22 cellular contexts compared by ENCODE assay signal in the genomic region with DNA sequence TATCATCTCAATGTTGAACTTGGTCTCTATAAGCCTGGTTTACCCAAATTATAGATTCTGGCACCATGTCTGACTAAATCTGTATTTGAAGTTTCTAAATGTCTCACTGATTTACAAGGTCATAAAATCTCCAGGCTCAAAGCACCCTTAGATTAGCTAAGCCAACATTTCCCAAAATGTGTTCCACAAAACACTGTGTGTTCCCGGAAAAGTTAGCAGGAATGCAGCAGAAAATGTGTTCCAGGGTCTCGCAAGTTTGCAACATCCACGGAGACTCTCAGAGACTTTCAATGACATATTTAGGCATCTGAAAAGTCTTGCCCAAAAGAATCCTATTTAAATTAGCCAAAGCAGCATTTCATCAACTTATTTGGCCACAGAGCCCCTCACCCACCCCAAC.
A peak's percentile ranks its signal among the peaks of the same experiment; 100 is the strongest.
DNase-seq lines count a peak whose midpoint lies in the region; ATAC-seq, FAIRE-seq and TF ChIP-seq lines count a peak whose summit lies in the region.
"Had no signal": no experiment of that assay in that cellular context is flagged by ENCODE, and none has a peak within 500 bp of the region (broad histone marks: within the 10 kb centered on the region; RNA-seq: fewer than 3 reads in every experiment).

No MANE protein-coding gene starts in this region.

- no peak overlapping the region for H4K5ac ChIP-seq in mesendoderm (ENCODE audit: low read length)

- FAIRE-seq in HepG2 (lab: Jason Lieb, UNC): no peak
- FAIRE-seq: islet of Langerhans, TTC549 had no signal

- no peaks in the 10 kb centered on the region for H3K9me3 ChIP-seq in liver (ENCODE audit: control insufficient read depth in 4 of 4, low read length in 3 of 4)
- no peaks in the 10 kb centered on the region for H3K9me3 ChIP-seq in HepG2 (ENCODE audit: low read length)
- H3K9me3 ChIP-seq in smooth muscle cell (replicated peaks; ENCODE audit: low read depth): no peaks in the 10 kb centered on the region

- peak overlapping the region; percentile 80 for H3K18ac ChIP-seq in mesendoderm (ENCODE audit: low read length)

- CTCF ChIA-PET in HepG2 (lab: Yijun Ruan, JAX; ENCODE audit: low intra/inter-chr PET ratio, low total read pairs): no interaction called here

- H4K8ac ChIP-seq in mesendoderm (ENCODE audit: low read depth, low read length): no peak overlapping the region

- H4K20me1 ChIP-seq in HepG2 (ENCODE audit: insufficient read depth, low read length): no peaks in the 10 kb centered on the region
- H4K20me1 ChIP-seq in smooth muscle cell (ENCODE audit: low read depth): no peaks in the 10 kb centered on the region

- H2BK5ac ChIP-seq in mesendoderm (ENCODE audit: low read length): no peak overlapping the region

- H3K27ac ChIP-seq in liver (ENCODE audit: low read depth in 1 of 2, low read length in 2 of 2): peak overlapping the region; percentile 28 to 63
- no peak overlapping the region for H3K27ac ChIP-seq in HepG2 (ENCODE audit: extremely low read length, insufficient read depth, low read length)
- no peak overlapping the region for H3K27ac ChIP-seq in mesendoderm (ENCODE audit: low read depth, low read length)
- no peak overlapping the region for H3K27ac ChIP-seq in smooth muscle cell (ENCODE audit: low read depth)
- H3K27ac ChIP-seq: neural progenitor cell had no signal

- no peak overlapping the region for H2AK5ac ChIP-seq in mesendoderm (ENCODE audit: low read length)

- no peak for TF ChIP-seq POLR2A in HepG2 (IDR thresholded peaks at IDR 0.05; ENCODE audit: insufficient read depth in 1 of 2, low read depth in 2 of 2, low read length in 2 of 2)

- H2BK15ac ChIP-seq in mesendoderm (replicated peaks; ENCODE audit: low read depth): peak overlapping the region; percentile 10

- H3K4me3 ChIP-seq in liver (ENCODE audit: low read depth in 1 of 3, low read length in 3 of 3) (no peak overlapping the region), HepG2 (replicated peaks in 1 of 3; ENCODE audit: insufficient read depth in 1 of 3, low read depth in 2 of 3, low read length in 3 of 3) (no peak overlapping the region), mesendoderm (ENCODE audit: low read length) (no peak overlapping the region), smooth muscle cell (no peak overlapping the region)
- H3K4me3 ChIP-seq: neural progenitor cell had no signal

- POLR2A ChIA-PET in HepG2 (lab: Yijun Ruan, JAX): no interaction called here

- H3K27me3 ChIP-seq in liver (ENCODE audit: control insufficient read depth in 4 of 4, insufficient read depth in 4 of 4, low read length in 3 of 4): no peaks in the 10 kb centered on the region
- no peaks in the 10 kb centered on the region for H3K27me3 ChIP-seq in HepG2 (ENCODE audit: control insufficient read depth in 1 of 2, insufficient read depth in 2 of 2, low read length in 2 of 2)
- H3K27me3 ChIP-seq in mesendoderm (ENCODE audit: insufficient read depth, low read length, poor library complexity): no peaks in the 10 kb centered on the region
- no peaks in the 10 kb centered on the region for H3K27me3 ChIP-seq in smooth muscle cell (ENCODE audit: low read depth)
- H3K27me3 ChIP-seq: neural progenitor cell had no signal

- peaks cover 37% of the 10 kb centered on the region for H3K79me2 ChIP-seq in HepG2 (ENCODE audit: insufficient read depth, low read length)
- H3K79me2 ChIP-seq in mesendoderm (ENCODE audit: control insufficient read depth, insufficient read depth, low read length): no peaks in the 10 kb centered on the region
- H3K79me2 ChIP-seq in smooth muscle cell (ENCODE audit: low read depth): peaks cover 4% of the 10 kb centered on the region

- H3F3A ChIP-seq in smooth muscle cell (ENCODE audit: low read depth): peaks cover 8% of the 10 kb centered on the region

- H2AFZ ChIP-seq in HepG2 (ENCODE audit: low read length) (no peak overlapping the region), smooth muscle cell (ENCODE audit: low read depth) (no peak overlapping the region)
- H2AFZ ChIP-seq: neural progenitor cell had no signal

- H3K4ac ChIP-seq in mesendoderm (ENCODE audit: low read depth, low read length): peak overlapping the region; percentile 27

- H3K36me3 ChIP-seq in liver (ENCODE audit: control insufficient read depth in 4 of 4, insufficient read depth in 3 of 4, low read depth in 1 of 4, low read length in 3 of 4): no peaks in the 10 kb centered on the region
- no peaks in the 10 kb centered on the region for H3K36me3 ChIP-seq in HepG2 (replicated peaks in 1 of 2; ENCODE audit: control insufficient read depth in 1 of 2, insufficient read depth in 2 of 2, low read length in 2 of 2)
- no peaks in the 10 kb centered on the region for H3K36me3 ChIP-seq in mesendoderm (ENCODE audit: control insufficient read depth, insufficient read depth, low read length)
- H3K36me3 ChIP-seq in smooth muscle cell (ENCODE audit: low read depth): no peaks in the 10 kb centered on the region
- H3K36me3 ChIP-seq: neural progenitor cell had no signal

- ATAC-seq in HepG2 (no peak), GM19328 (IDR thresholded peaks at IDR 0.05; ENCODE audit: unreplicated experiment) (no peak), GM18867 (IDR thresholded peaks at IDR 0.05; ENCODE audit: unreplicated experiment) (no peak), GM18909 (IDR thresholded peaks at IDR 0.05; ENCODE audit: poor library complexity, unreplicated experiment) (no peak)
- ATAC-seq: stimulated activated effector memory CD8-positive, alpha-beta T cell treated with anti-CD3 and anti-CD28 coated beads, Interleukin-12 subunit alpha, Interleukin-12 subunit beta, amount 100 ng/mL, for 72 hours had no signal

- no peak overlapping the region for H3K23ac ChIP-seq in mesendoderm (ENCODE audit: low read length)

- WGBS in liver: 67% methylated on average over 3 of the region's 3 CpGs
- 95% methylated on average over 3 of the region's 3 CpGs for WGBS in HepG2 (ENCODE audit: low lambda C conversion rate)
- no CpG with 5 or more reads among the region's 3 CpGs for WGBS in mesendoderm (ENCODE audit: extremely low coverage, insufficient coverage, low lambda C conversion rate)
- 17% methylated on average over 3 of the region's 3 CpGs for WGBS in smooth muscle cell (ENCODE audit: low lambda C conversion rate)

- H3K79me1 ChIP-seq in mesendoderm (ENCODE audit: low read length): no peaks in the 10 kb centered on the region

- TF ChIP-seq EP300 in HepG2 (IDR thresholded peaks at IDR 0.05; ENCODE audit: low read depth in 2 of 2, low read length in 2 of 2) (no peak), HepG2 (CRISPR knock-in tag; IDR thresholded peaks at IDR 0.05; ENCODE audit: borderline replicate concordance) (no peak)

- TF ChIP-seq CTCF in liver (IDR thresholded peaks at IDR 0.05; ENCODE audit: low read depth, low read length, missing input control): no peak
- no peak for TF ChIP-seq CTCF in HepG2 (CRISPR knock-in tag; IDR thresholded peaks at IDR 0.05)
- TF ChIP-seq CTCF in smooth muscle cell (IDR thresholded peaks at IDR 0.05; ENCODE audit: borderline replicate concordance, insufficient read depth, poor library complexity, severe bottlenecking): no peak

- H3K9ac ChIP-seq in liver (ENCODE audit: low read depth in 1 of 2, low read length in 2 of 2) (peak overlapping the region in 1 of 2 donors; percentile 7), HepG2 (ENCODE audit: insufficient read depth, low read depth, low read length) (no peak overlapping the region), mesendoderm (ENCODE audit: low read length) (no peak overlapping the region), smooth muscle cell (ENCODE audit: low read depth) (no peak overlapping the region)
- H3K9ac ChIP-seq: neural progenitor cell had no signal

- DNase-seq in HepG2 (ENCODE audit: low spot score): no peak
- DNase-seq in mesendoderm: no peak
- no peak for DNase-seq in smooth muscle cell (lab: John Stamatoyannopoulos, UW; ENCODE audit: unreplicated experiment)
- no peak for DNase-seq in NK-92 (lab: John Stamatoyannopoulos, UW; ENCODE audit: unreplicated experiment)
- DNase-seq: ACHN; activated CD4-positive, alpha-beta T cell treated with anti-CD3 and anti-CD28 coated beads for 4 hours; activated CD8-positive, alpha-beta memory T cell treated with anti-CD3 and anti-CD28 coated beads, Interleukin-2, amount 50 U/mL, for 48 hours; activated effector memory CD4-positive, alpha-beta T cell treated with anti-CD3 and anti-CD28 coated beads, Interleukin-2, amount 50 U/mL, for 16 hours; central memory CD4-positive, alpha-beta T cell; effector memory CD4-positive, alpha-beta T cell; GDM1; HCEC 1CT; NCI-H1105; NCI-H510A treated with DMSO at 0.1 percent for 48 hours had no signal

- H3K4me2 ChIP-seq in HepG2 (ENCODE audit: low read depth, low read length) (no peak overlapping the region), mesendoderm (ENCODE audit: low read length) (no peak overlapping the region), smooth muscle cell (peak overlapping the region; percentile 13)
- H3K4me2 ChIP-seq: neural progenitor cell had no signal

- H3K4me1 ChIP-seq in liver (ENCODE audit: control insufficient read depth in 4 of 4, insufficient read depth in 4 of 4, low read length in 3 of 4): peaks cover 16 to 45% (median 28%) of the 10 kb centered on the region in 4 donors
- peaks cover 92% of the 10 kb centered on the region for H3K4me1 ChIP-seq in HepG2 (ENCODE audit: insufficient read depth, low read length)
- H3K4me1 ChIP-seq in mesendoderm (ENCODE audit: control insufficient read depth, low read depth, low read length): peaks cover 17% of the 10 kb centered on the region
- peaks cover 16% of the 10 kb centered on the region for H3K4me1 ChIP-seq in smooth muscle cell (ENCODE audit: low read depth)

- H2BK120ac ChIP-seq in mesendoderm (ENCODE audit: low read depth, low read length): no peak overlapping the region

- no TSS peak for BruUV-seq in HepG2 (replicated peaks; lab: Mats Ljungman, UMichigan)

- no peak overlapping the region for H3K56ac ChIP-seq in mesendoderm (ENCODE audit: low read length)

- intact Hi-C loops in HepG2 (cut with micrococcal nuclease; ENCODE audit: unreplicated experiment): loop anchor here (5.0 kb wide), 1 partner anchor 93 kb away; a partner anchor contains a TSS

- TF ChIP-seq RAD21 in liver (IDR thresholded peaks at IDR 0.05) (no peak), HepG2 (CRISPR knock-in tag; IDR thresholded peaks at IDR 0.05) (no peak)

- in situ Hi-C loops in HepG2 (cut with HindIII; ENCODE audit: extremely low pct_ligation_motif_present, low pct_unique_long_range_greater_than_20kb): no loop called here

TF ChIP-seq in liver, 16 proteins besides CTCF, POLR2A, EP300 and RAD21:
- TF ChIP-seq SP1 (IDR thresholded peaks at IDR 0.05): peak; percentile 17
- TF ChIP-seq NR2F2 (IDR thresholded peaks at IDR 0.05): peak; percentile 37
- no peak for TF ChIP-seq HNF4G (IDR thresholded peaks at IDR 0.05)

TF ChIP-seq in HepG2, 621 proteins besides CTCF, POLR2A, EP300 and RAD21 (continues in another document):
- TF ChIP-seq ZNF569 (CRISPR knock-in tag; IDR thresholded peaks at IDR 0.05; ENCODE audit: borderline replicate concordance): no peak
- TF ChIP-seq SRSF9 (IDR thresholded peaks at IDR 0.05; ENCODE audit: borderline replicate concordance, insufficient read depth, low read depth, low read length, poor library complexity, severe bottlenecking): no peak
- TF ChIP-seq SIN3B (IDR thresholded peaks at IDR 0.05; ENCODE audit: low read length): no peak
- no peak for TF ChIP-seq FOXK2 (IDR thresholded peaks at IDR 0.05)
- no peak for TF ChIP-seq ZFP82 (CRISPR knock-in tag; IDR thresholded peaks at IDR 0.05; ENCODE audit: borderline replicate concordance)
- no peak for TF ChIP-seq KDM4B (CRISPR knock-in tag; IDR thresholded peaks at IDR 0.05)
- no peak for TF ChIP-seq AHR (CRISPR knock-in tag; IDR thresholded peaks at IDR 0.05)

Comparison
In these comparisons a context has a peak if more than half of its experiments do, and no peak if none do; other contexts are left out.
1. H3K27ac ChIP-seq: peak in liver (2 of 2); none in HepG2 (single experiment), mesendoderm (single experiment) and smooth muscle cell (single experiment).